14 cellular contexts compared by ENCODE assay signal in the genomic region with DNA sequence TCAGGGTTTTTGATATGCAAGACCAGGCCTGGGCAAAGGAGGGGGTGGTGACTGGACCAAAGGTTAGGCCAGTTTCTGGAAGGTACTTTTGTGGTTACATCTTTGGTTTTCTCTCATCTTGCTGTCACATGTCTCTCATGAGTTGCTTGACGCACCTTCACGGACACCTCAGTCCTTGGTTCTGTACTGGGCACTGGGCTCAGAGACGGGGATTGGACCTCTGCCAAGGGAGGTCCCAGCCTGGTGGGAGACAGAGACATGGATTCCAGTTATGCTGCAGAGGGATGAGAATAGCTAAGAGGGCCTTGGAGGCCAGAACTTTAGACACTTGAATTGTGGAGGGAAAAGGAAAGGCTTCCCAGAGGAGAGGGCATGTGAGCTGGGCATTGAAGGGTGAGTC. TPM values are rescaled to one million over a fixed set of nuclear protein-coding genes. Genes with fewer than 3 reads are reported as not detected.
DNase-seq lines count a peak whose midpoint lies in the region; ATAC-seq, FAIRE-seq and TF ChIP-seq lines count a peak whose summit lies in the region.
"Had no signal": no experiment of that assay in that cellular context is flagged by ENCODE, and none has a peak within 500 bp of the region (broad histone marks: within the 10 kb centered on the region; RNA-seq: fewer than 3 reads in every experiment).

No MANE protein-coding gene starts in this region.

- H3K4me3 ChIP-seq in HepG2 (replicated peaks in 1 of 3; ENCODE audit: insufficient read depth in 1 of 3, low read depth in 2 of 3, low read length in 3 of 3) (peak overlapping the region; percentile 10 to 48 (median 16); a peak in 3 of 6 replicates), right lobe of liver (no peak overlapping the region), testis (no peak overlapping the region), body of pancreas (no peak overlapping the region), esophagus muscularis mucosa (no peak overlapping the region)

- H3K27me3 ChIP-seq in HepG2 (ENCODE audit: control insufficient read depth in 1 of 2, insufficient read depth in 2 of 2, low read length in 2 of 2) (no peaks in the 10 kb centered on the region; a peak in 1 of 5 replicates), right lobe of liver (no peaks in the 10 kb centered on the region), testis (no peaks in the 10 kb centered on the region), body of pancreas (no peaks in the 10 kb centered on the region), esophagus muscularis mucosa (no peaks in the 10 kb centered on the region)
- H3K27me3 ChIP-seq: heart left ventricle had no signal

- POLR2A ChIA-PET in HepG2 (lab: Yijun Ruan, JAX), result interaction anchor here (0.7 to 3.9 kb wide), 5 partner anchors 19 to 149 kb away, joined by 3 to 37 read pairs (median 3); a partner anchor contains a TSS
- POLR2A ChIA-PET in naive thymus-derived CD8-positive, alpha-beta T cell (lab: Charles Lee), result interaction anchor here (0.5 to 6.6 kb wide), 3 partner anchors 8 to 119 kb away, joined by 3 to 63 read pairs (median 5); no protein-coding TSS in a partner anchor

- ATAC-seq in HepG2 (no peak), right lobe of liver (no peak), HG03432 (IDR thresholded peaks at IDR 0.05; ENCODE audit: unreplicated experiment) (no peak), body of pancreas (no peak)
- no peak for ATAC-seq in activated naive CD8-positive, alpha-beta T cell treated with anti-CD3 and anti-CD28 coated beads, Interleukin-2, amount 50 U/mL, for 24 hours
- ATAC-seq in naive thymus-derived CD8-positive, alpha-beta T cell, result no peak
- ATAC-seq: activated CD8-positive, alpha-beta memory T cell treated with anti-CD3 and anti-CD28 coated beads, Interleukin-2, amount 10 ng/mL, durations not matched to agents 7 days and 5 days; heart left ventricle had no signal

- FAIRE-seq in HepG2 (lab: Jason Lieb, UNC), result no peak
- FAIRE-seq: colon, D721Med, GM18507 had no signal

- peak overlapping the region; percentile 86 for H3K4me2 ChIP-seq in HepG2 (ENCODE audit: low read depth, low read length)

- no peaks in the 10 kb centered on the region for H3K9me3 Mint-ChIP-seq in activated naive CD8-positive, alpha-beta T cell treated with anti-CD3 and anti-CD28 coated beads, Interleukin-2, amount 50 U/mL, for 24 hours
- H3K9me3 Mint-ChIP-seq in naive thymus-derived CD8-positive, alpha-beta T cell, result no peaks in the 10 kb centered on the region

- peaks cover 69% of the 10 kb centered on the region for H3K4me1 Mint-ChIP-seq in activated naive CD8-positive, alpha-beta T cell treated with anti-CD3 and anti-CD28 coated beads, Interleukin-2, amount 50 U/mL, for 24 hours
- H3K4me1 Mint-ChIP-seq in naive thymus-derived CD8-positive, alpha-beta T cell, result peaks cover 38 to 81% (median 64%) of the 10 kb centered on the region in 4 donors

- no peaks in the 10 kb centered on the region for H4K20me1 ChIP-seq in HepG2 (ENCODE audit: insufficient read depth, low read length)

- H3K4me3 Mint-ChIP-seq in activated naive CD8-positive, alpha-beta T cell treated with anti-CD3 and anti-CD28 coated beads, Interleukin-2, amount 50 U/mL, for 24 hours, result no peak overlapping the region
- H3K4me3 Mint-ChIP-seq in naive thymus-derived CD8-positive, alpha-beta T cell, result peak overlapping the region; percentile 39 to 99 (median 98)

- no peaks in the 10 kb centered on the region for H3K36me3 Mint-ChIP-seq in activated naive CD8-positive, alpha-beta T cell treated with anti-CD3 and anti-CD28 coated beads, Interleukin-2, amount 50 U/mL, for 24 hours (ENCODE audit: low read depth)
- peaks cover 0 to 1% (median 0%) of the 10 kb centered on the region in 3 donors for H3K36me3 Mint-ChIP-seq in naive thymus-derived CD8-positive, alpha-beta T cell

- peak overlapping the region; percentile 10 for H3K27ac Mint-ChIP-seq in activated naive CD8-positive, alpha-beta T cell treated with anti-CD3 and anti-CD28 coated beads, Interleukin-2, amount 50 U/mL, for 24 hours
- peak overlapping the region; percentile 16 to 99 (median 88) for H3K27ac Mint-ChIP-seq in naive thymus-derived CD8-positive, alpha-beta T cell

- BruUV-seq in HepG2 (replicated peaks; lab: Mats Ljungman, UMichigan), result TSS peak; percentile 48

- CTCF ChIA-PET in HepG2 (lab: Yijun Ruan, JAX; ENCODE audit: low intra/inter-chr PET ratio, low total read pairs), result no interaction called here

- TF ChIP-seq CTCF in HepG2 (CRISPR knock-in tag; IDR thresholded peaks at IDR 0.05) (no peak), right lobe of liver (IDR thresholded peaks at IDR 0.05) (no peak), testis (IDR thresholded peaks at IDR 0.05) (no peak), body of pancreas (IDR thresholded peaks at IDR 0.05) (no peak), esophagus muscularis mucosa (IDR thresholded peaks at IDR 0.05) (no peak)

- H3K9me3 ChIP-seq in HepG2 (ENCODE audit: low read length) (no peaks in the 10 kb centered on the region), right lobe of liver (no peaks in the 10 kb centered on the region), testis (no peaks in the 10 kb centered on the region), body of pancreas (no peaks in the 10 kb centered on the region), esophagus muscularis mucosa (no peaks in the 10 kb centered on the region)
- H3K9me3 ChIP-seq: heart left ventricle had no signal

- TF ChIP-seq RAD21 in HepG2 (CRISPR knock-in tag; IDR thresholded peaks at IDR 0.05), result no peak

- 0 out of 2 replicates have a peak overlapping the region, but pooled peaks have one; percentile 64 for H3K9ac ChIP-seq in HepG2 (ENCODE audit: insufficient read depth, low read depth, low read length)

- H3K27me3 Mint-ChIP-seq in activated naive CD8-positive, alpha-beta T cell treated with anti-CD3 and anti-CD28 coated beads, Interleukin-2, amount 50 U/mL, for 24 hours, result no peaks in the 10 kb centered on the region
- no peaks in the 10 kb centered on the region for H3K27me3 Mint-ChIP-seq in naive thymus-derived CD8-positive, alpha-beta T cell
- H3K27me3 Mint-ChIP-seq: activated CD8-positive, alpha-beta memory T cell treated with anti-CD3 and anti-CD28 coated beads, Interleukin-2, amount 10 ng/mL, durations not matched to agents 7 days and 5 days had no signal

- 83% methylated on average over 3 of the region's 3 CpGs for WGBS in HepG2 (ENCODE audit: low lambda C conversion rate)
- 66% methylated on average over 3 of the region's 3 CpGs for WGBS in right lobe of liver (ENCODE audit: insufficient coverage, low coverage, low lambda C conversion rate, missing lambda C conversion rate)
- WGBS in testis, 2 donors, result 65 to 66% methylated on average over 3 of the region's 3 CpGs
- 50 to 56% methylated on average over 3 of the region's 3 CpGs for WGBS in body of pancreas, 2 donors
- WGBS in esophagus muscularis mucosa, result 72% methylated on average over 3 of the region's 3 CpGs

- H3K79me2 ChIP-seq in HepG2 (ENCODE audit: insufficient read depth, low read length), result peaks cover 13% of the 10 kb centered on the region

- TF ChIP-seq EP300 in HepG2 (IDR thresholded peaks at IDR 0.05; ENCODE audit: low read depth in 2 of 2, low read length in 2 of 2), result no peak
- no peak for TF ChIP-seq EP300 in HepG2 (CRISPR knock-in tag; IDR thresholded peaks at IDR 0.05; ENCODE audit: borderline replicate concordance)
- TF ChIP-seq EP300 in esophagus muscularis mucosa (IDR thresholded peaks at IDR 0.05), result no peak

- H3K36me3 ChIP-seq in HepG2 (replicated peaks in 1 of 2; ENCODE audit: control insufficient read depth in 1 of 2, insufficient read depth in 2 of 2, low read length in 2 of 2) (no peaks in the 10 kb centered on the region), right lobe of liver (no peaks in the 10 kb centered on the region), testis (ENCODE audit: low read depth, missing control alignments) (no peaks in the 10 kb centered on the region), body of pancreas (replicated peaks in 1 of 2; ENCODE audit: insufficient read depth in 1 of 2, low read depth in 2 of 2) (no peaks in the 10 kb centered on the region), esophagus muscularis mucosa (peaks cover 0 to 4% (median 0%) of the 10 kb centered on the region in 4 donors)

- H3K4me1 ChIP-seq in HepG2 (ENCODE audit: insufficient read depth, low read length) (peaks cover 86% of the 10 kb centered on the region), right lobe of liver (peaks cover 0 to 42% (median 7%) of the 10 kb centered on the region in 4 donors), testis (peaks cover 34% of the 10 kb centered on the region), body of pancreas (peaks cover 64% of the 10 kb centered on the region), esophagus muscularis mucosa (peaks cover 25 to 74% (median 59%) of the 10 kb centered on the region in 4 donors)

- in situ Hi-C loops in HepG2 (cut with HindIII; ENCODE audit: extremely low pct_ligation_motif_present, low pct_unique_long_range_greater_than_20kb), result no loop called here

- DNase-seq in HepG2 (ENCODE audit: low spot score) (no peak), right lobe of liver (no peak), testis (no peak), body of pancreas (no peak), esophagus muscularis mucosa (ENCODE audit: extremely low spot score) (no peak)
- DNase-seq in activated naive CD8-positive, alpha-beta T cell treated with anti-CD3 and anti-CD28 coated beads, Interleukin-2, amount 50 U/mL, for 24 hours, result no peak
- DNase-seq in naive thymus-derived CD8-positive, alpha-beta T cell, result no peak
- DNase-seq: activated CD8-positive, alpha-beta memory T cell treated with anti-CD3 and anti-CD28 coated beads, Interleukin-2, amount 10 ng/mL, durations not matched to agents 7 days and 5 days; stimulated activated naive CD4-positive, alpha-beta T cell treated with Interleukin-2 at 50 U/mL for 16 hours had no signal

- TF ChIP-seq POLR2A in HepG2 (IDR thresholded peaks at IDR 0.05; ENCODE audit: insufficient read depth in 1 of 2, low read depth in 2 of 2, low read length in 2 of 2), result no peak
- TF ChIP-seq POLR2A in right lobe of liver (IDR thresholded peaks at IDR 0.05), result no peak
- TF ChIP-seq POLR2A in testis (IDR thresholded peaks at IDR 0.05), result no peak
- no peak for TF ChIP-seq POLR2A in body of pancreas (IDR thresholded peaks at IDR 0.05)
- no peak for TF ChIP-seq POLR2A in esophagus muscularis mucosa (IDR thresholded peaks at IDR 0.05; ENCODE audit: low read depth)

- H3K27ac ChIP-seq in HepG2 (ENCODE audit: extremely low read length, insufficient read depth, low read length) (peak overlapping the region; percentile 39), right lobe of liver (peak overlapping the region in 1 of 3 donors; percentile 12), testis (peak overlapping the region in 1 of 2 donors; percentile 82), body of pancreas (peak overlapping the region in 2 of 4 donors; percentile 78 to 79), esophagus muscularis mucosa (replicated peaks in 1 of 4) (no peak overlapping the region)

- no peak overlapping the region for H2AFZ ChIP-seq in HepG2 (ENCODE audit: low read length)

- intact Hi-C loops in HepG2 (cut with micrococcal nuclease; ENCODE audit: unreplicated experiment) (no loop called here), right lobe of liver (cut with DNase I) (no loop called here), testis (cut with DNase I; ENCODE audit: low total_unique reads) (no loop called here), body of pancreas (cut with DNase I) (no loop called here), esophagus muscularis mucosa (cut with DNase I) (no loop called here)

RNA-seq across cellular contexts. Expression of a gene that starts 1.7 kb away (rescaled TPM):
- 1.8 and 4.6 TPM in 2 replicates for total RNA-seq in HepG2 (2016; rRNA removed; fragmentation: Illumina TruSeq; extraction: Trizol)
- 0.71 and 0.88 TPM in 2 replicates for total RNA-seq in HepG2 (2016; cell fraction: cytosol; rRNA removed; fragmentation: Illumina TruSeq; extraction: Trizol; ENCODE audit: low read depth)
- 1.7 and 4.5 TPM in 2 replicates for total RNA-seq in HepG2 (2016; cell fraction: insoluble cytoplasmic fraction; rRNA removed; fragmentation: Illumina TruSeq; extraction: Trizol)
- 0.93 and 1.1 TPM in 2 replicates for total RNA-seq in HepG2 (2016; cell fraction: membrane; rRNA removed; fragmentation: Illumina TruSeq; extraction: Trizol)
- total RNA-seq in HepG2 (2016; cell fraction: nucleus; rRNA removed; fragmentation: Illumina TruSeq; extraction: Trizol), result 5.7 and 7.4 TPM in 2 replicates
- polyA plus RNA-seq in HepG2 (2011; rRNA removed), result 7.7 and 11.1 TPM in 2 replicates
- 4.0 and 5.2 TPM in 2 replicates for polyA plus RNA-seq in HepG2 (2011; cell fraction: cytosol; rRNA removed)
- polyA plus RNA-seq in HepG2 (2011; cell fraction: nucleus; rRNA removed), result 56.5 and 58.1 TPM in 2 replicates
- polyA plus RNA-seq in HepG2 (2012), result 4.1 and 5.5 TPM in 2 replicates
- polyA plus RNA-seq in HepG2 (2016; cell fraction: cytosol; fragmentation: Illumina TruSeq; extraction: Trizol; ENCODE audit: low read depth), result 0.20 and 0.27 TPM in 2 replicates
- polyA plus RNA-seq in HepG2 (2016; cell fraction: insoluble cytoplasmic fraction; fragmentation: Illumina TruSeq; extraction: Trizol; ENCODE audit: low read depth), result 1.4 and 2.7 TPM in 2 replicates
- 0.61 and 0.63 TPM in 2 replicates for polyA plus RNA-seq in HepG2 (2016; cell fraction: membrane; fragmentation: Illumina TruSeq; extraction: Trizol; ENCODE audit: low read depth)
- polyA plus RNA-seq in HepG2 (2016; cell fraction: nucleus; fragmentation: Illumina TruSeq; extraction: Trizol; ENCODE audit: insufficient read depth, low read depth), result 10.1 and 12.3 TPM in 2 replicates
- polyA minus RNA-seq in HepG2 (2011; rRNA and poly(A)+ RNA removed; ENCODE audit: low replicate concordance), result 5.1 and 12.7 TPM in 2 replicates
- polyA minus RNA-seq in HepG2 (2011; cell fraction: cytosol; rRNA and poly(A)+ RNA removed), result 2.4 and 3.2 TPM in 2 replicates
- polyA minus RNA-seq in HepG2 (2011; cell fraction: nucleus; rRNA and poly(A)+ RNA removed), result 17.3 and 18.0 TPM in 2 replicates
- 10 to 100 TPM in 1 of 6 experiments, 1 to 10 TPM in 5; 5.3 to 10.1 (median 7.9) TPM for total RNA-seq in right lobe of liver
- 10 to 100 TPM; 11.4 to 12.4 TPM for total RNA-seq in naive thymus-derived CD8-positive, alpha-beta T cell
- polyA plus RNA-seq in naive thymus-derived CD8-positive, alpha-beta T cell, result 1 to 10 TPM in 2 of 3 donors, under 1 TPM in 1; 0.76 to 1.5 (median 1.5) TPM
- 10 to 100 TPM; 25.8 to 33.5 TPM for total RNA-seq in testis
- polyA plus RNA-seq in testis (ENCODE audit: insufficient read depth, low read depth, low replicate concordance), result 10.5 TPM
- total RNA-seq in body of pancreas, result 10 to 100 TPM in 1 of 2 donors, 1 to 10 TPM in 1; 8.6 to 11.2 TPM
- total RNA-seq in esophagus muscularis mucosa, result 10 to 100 TPM in 2 of 4 donors, 1 to 10 TPM in 2; 5.8 to 15.4 (median 11.3) TPM

RNA-seq across cellular contexts. Expression of a gene that starts 1.9 kb away (rescaled TPM):
- total RNA-seq in HepG2 (2016; rRNA removed; fragmentation: Illumina TruSeq; extraction: Trizol) (3.1 and 3.9 TPM in 2 replicates), right lobe of liver (10 to 100 TPM in 5 of 6 experiments, 1 to 10 TPM in 1; 9.6 to 15.6 (median 11.9) TPM), testis (10 to 100 TPM; 14.2 to 14.7 TPM), body of pancreas (1 to 10 TPM; 4.6 to 5.4 TPM), esophagus muscularis mucosa (10 to 100 TPM in 2 of 4 donors, 1 to 10 TPM in 2; 6.6 to 21.0 (median 12.1) TPM)
- 0.97 and 1.3 TPM in 2 replicates for total RNA-seq in HepG2 (2016; cell fraction: cytosol; rRNA removed; fragmentation: Illumina TruSeq; extraction: Trizol; ENCODE audit: low read depth)
- total RNA-seq in HepG2 (2016; cell fraction: insoluble cytoplasmic fraction; rRNA removed; fragmentation: Illumina TruSeq; extraction: Trizol), result 3.3 and 4.3 TPM in 2 replicates
- 3.1 TPM in 2 replicates for total RNA-seq in HepG2 (2016; cell fraction: membrane; rRNA removed; fragmentation: Illumina TruSeq; extraction: Trizol)
- 1.3 and 1.6 TPM in 2 replicates for total RNA-seq in HepG2 (2016; cell fraction: nucleus; rRNA removed; fragmentation: Illumina TruSeq; extraction: Trizol)
- polyA plus RNA-seq in HepG2 (2011; rRNA removed) (13.2 and 13.5 TPM in 2 replicates), testis (ENCODE audit: insufficient read depth, low read depth, low replicate concordance) (10.2 TPM)
- 11.0 and 13.8 TPM in 2 replicates for polyA plus RNA-seq in HepG2 (2011; cell fraction: cytosol; rRNA removed)
- polyA plus RNA-seq in HepG2 (2011; cell fraction: nucleus; rRNA removed), result 5.4 and 6.0 TPM in 2 replicates
- polyA plus RNA-seq in HepG2 (2012), result 6.6 and 9.3 TPM in 2 replicates
- polyA plus RNA-seq in HepG2 (2016; cell fraction: cytosol; fragmentation: Illumina TruSeq; extraction: Trizol; ENCODE audit: low read depth), result 1.2 and 1.4 TPM in 2 replicates
- polyA plus RNA-seq in HepG2 (2016; cell fraction: insoluble cytoplasmic fraction; fragmentation: Illumina TruSeq; extraction: Trizol; ENCODE audit: low read depth), result 4.8 and 5.3 TPM in 2 replicates
- 2.5 and 3.1 TPM in 2 replicates for polyA plus RNA-seq in HepG2 (2016; cell fraction: membrane; fragmentation: Illumina TruSeq; extraction: Trizol; ENCODE audit: low read depth)
- polyA plus RNA-seq in HepG2 (2016; cell fraction: nucleus; fragmentation: Illumina TruSeq; extraction: Trizol; ENCODE audit: insufficient read depth, low read depth), result 3.6 and 4.7 TPM in 2 replicates
- polyA minus RNA-seq in HepG2 (2011; rRNA and poly(A)+ RNA removed; ENCODE audit: low replicate concordance), result 14.8 and 38.3 TPM in 2 replicates
- polyA minus RNA-seq in HepG2 (2011; cell fraction: cytosol; rRNA and poly(A)+ RNA removed), result 8.7 and 11.6 TPM in 2 replicates
- polyA minus RNA-seq in HepG2 (2011; cell fraction: nucleus; rRNA and poly(A)+ RNA removed), result 5.3 and 6.6 TPM in 2 replicates
- 1 to 10 TPM; 5.1 to 6.1 TPM for total RNA-seq in naive thymus-derived CD8-positive, alpha-beta T cell
- polyA plus RNA-seq in naive thymus-derived CD8-positive, alpha-beta T cell, result 1 to 10 TPM in 1 of 3 donors, under 1 TPM in 2; 0.08 to 2.5 (median 0.94) TPM

RNA-seq across cellular contexts. Expression of a gene that starts 50.9 kb away (rescaled TPM):
- total RNA-seq in HepG2 (2016; rRNA removed; fragmentation: Illumina TruSeq; extraction: Trizol) (50.0 and 88.0 TPM in 2 replicates), right lobe of liver (10 to 100 TPM; 22.0 to 38.0 (median 30.3) TPM), testis (10 to 100 TPM; 61.2 to 61.5 TPM), body of pancreas (10 to 100 TPM; 25.4 to 30.3 TPM), esophagus muscularis mucosa (10 to 100 TPM; 11.2 to 21.6 (median 15.7) TPM)
- total RNA-seq in HepG2 (2016; cell fraction: cytosol; rRNA removed; fragmentation: Illumina TruSeq; extraction: Trizol; ENCODE audit: low read depth), result 27.9 and 37.5 TPM in 2 replicates
- 46.2 and 90.8 TPM in 2 replicates for total RNA-seq in HepG2 (2016; cell fraction: insoluble cytoplasmic fraction; rRNA removed; fragmentation: Illumina TruSeq; extraction: Trizol)
- 39.8 and 40.9 TPM in 2 replicates for total RNA-seq in HepG2 (2016; cell fraction: membrane; rRNA removed; fragmentation: Illumina TruSeq; extraction: Trizol)
- 81.9 and 98.4 TPM in 2 replicates for total RNA-seq in HepG2 (2016; cell fraction: nucleus; rRNA removed; fragmentation: Illumina TruSeq; extraction: Trizol)
- polyA plus RNA-seq in HepG2 (2011; rRNA removed) (53.5 and 75.8 TPM in 2 replicates), testis (ENCODE audit: insufficient read depth, low read depth, low replicate concordance) (115 TPM)
- polyA plus RNA-seq in HepG2 (2011; cell fraction: cytosol; rRNA removed), result 34.9 and 52.4 TPM in 2 replicates
- polyA plus RNA-seq in HepG2 (2011; cell fraction: nucleus; rRNA removed), result 23.3 and 25.4 TPM in 2 replicates
- 33.9 and 48.4 TPM in 2 replicates for polyA plus RNA-seq in HepG2 (2012)
- 21.7 and 23.1 TPM in 2 replicates for polyA plus RNA-seq in HepG2 (2016; cell fraction: cytosol; fragmentation: Illumina TruSeq; extraction: Trizol; ENCODE audit: low read depth)
- 45.9 and 50.8 TPM in 2 replicates for polyA plus RNA-seq in HepG2 (2016; cell fraction: insoluble cytoplasmic fraction; fragmentation: Illumina TruSeq; extraction: Trizol; ENCODE audit: low read depth)
- polyA plus RNA-seq in HepG2 (2016; cell fraction: membrane; fragmentation: Illumina TruSeq; extraction: Trizol; ENCODE audit: low read depth), result 29.3 and 35.8 TPM in 2 replicates
- 116 and 123 TPM in 2 replicates for polyA plus RNA-seq in HepG2 (2016; cell fraction: nucleus; fragmentation: Illumina TruSeq; extraction: Trizol; ENCODE audit: insufficient read depth, low read depth)
- 65.9 and 176 TPM in 2 replicates for polyA minus RNA-seq in HepG2 (2011; rRNA and poly(A)+ RNA removed; ENCODE audit: low replicate concordance)
- polyA minus RNA-seq in HepG2 (2011; cell fraction: cytosol; rRNA and poly(A)+ RNA removed), result 34.7 TPM in 2 replicates
- polyA minus RNA-seq in HepG2 (2011; cell fraction: nucleus; rRNA and poly(A)+ RNA removed), result 63.3 and 64.3 TPM in 2 replicates
- total RNA-seq in naive thymus-derived CD8-positive, alpha-beta T cell, result 10 to 100 TPM; 37.4 to 40.3 TPM
- 10 to 100 TPM; 54.6 to 65.0 (median 64.4) TPM for polyA plus RNA-seq in naive thymus-derived CD8-positive, alpha-beta T cell

Comparison
In these comparisons a context has a peak if more than half of its experiments do, and no peak if none do; other contexts are left out.
1. H3K4me3 ChIP-seq: peak in HepG2 (3 of 3); none in right lobe of liver (0 of 3), testis (0 of 2), body of pancreas (0 of 2) and esophagus muscularis mucosa (0 of 4).